In the genomic region with DNA sequence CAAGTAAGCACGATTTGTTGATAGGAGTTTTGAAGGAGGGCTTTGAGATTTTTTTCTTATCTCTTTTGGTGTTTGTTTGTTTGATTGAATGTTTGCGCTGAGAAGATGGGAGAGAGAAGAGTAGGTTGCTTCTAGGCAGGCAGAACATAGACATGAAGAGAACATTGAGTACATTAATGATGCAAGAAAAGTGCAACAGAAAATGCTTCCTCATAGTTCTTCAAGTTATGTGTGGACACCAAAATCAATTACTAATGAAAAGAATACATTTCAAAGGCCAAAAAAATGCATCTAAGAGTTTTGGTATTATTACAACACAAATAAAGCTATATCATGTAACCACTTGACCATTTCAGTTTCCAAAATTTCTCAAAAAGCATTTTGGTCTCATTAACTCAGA, we compare ENCODE assay signal across 9 cellular contexts.
"Had no signal": no experiment of that assay in that cellular context is flagged by ENCODE, and none has a peak within 500 bp of the region (broad histone marks: within the 10 kb centered on the region; RNA-seq: fewer than 3 reads in every experiment).

No MANE protein-coding gene starts in this region.

- H3K4me1 ChIP-seq: HAP-1 had no signal

- H3K9me3 ChIP-seq: HAP-1 had no signal

- H3K4me3 ChIP-seq: GM23248, GM23338, HAP-1 had no signal

- H3K36me3 ChIP-seq: HAP-1 had no signal

- H3K27ac ChIP-seq: GM23248 had no signal

- DNase-seq: GM23248, GOT3, H7, H9, HCEC 1CT, HFFc6 had no signal

- ATAC-seq: GM23338, HCT116 had no signal

- H3K9ac ChIP-seq: GM23248 had no signal
